Comparison of ENCODE assay signal across 12 cellular contexts in the genomic region with DNA sequence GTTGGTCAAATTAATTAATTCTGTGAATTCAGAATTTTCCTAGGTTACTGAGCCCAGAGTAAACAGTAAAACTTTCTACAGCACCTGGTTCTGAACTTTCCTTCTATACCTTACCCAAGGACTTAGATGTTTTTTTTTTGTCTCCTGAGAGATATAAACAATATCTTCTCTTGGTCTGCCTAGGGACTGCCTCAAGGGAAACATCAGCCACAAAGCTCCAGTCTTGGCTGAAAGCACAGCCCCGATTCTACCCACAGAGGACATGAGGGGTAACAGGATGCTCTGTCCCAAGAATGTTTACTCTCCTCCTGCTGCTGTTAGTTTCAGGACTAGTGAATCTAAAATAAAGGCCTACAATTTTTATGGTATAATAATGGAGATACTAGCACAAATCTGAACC. TPM values are rescaled to one million over a fixed set of nuclear protein-coding genes. Genes with fewer than 3 reads are reported as not detected.
"Had no signal": no experiment of that assay in that cellular context is flagged by ENCODE, and none has a peak within 500 bp of the region (broad histone marks: within the 10 kb centered on the region; RNA-seq: fewer than 3 reads in every experiment).

No MANE protein-coding gene starts in this region.

- H3K4me2 ChIP-seq: GM23338 had no signal

- H3K27ac ChIP-seq: GM23248 had no signal

- H3K9ac ChIP-seq: GM23248 had no signal

- H3K4me3 ChIP-seq: GM23248, GM23338, HAP-1 had no signal

- H2AFZ ChIP-seq: GM23248, GM23338 had no signal

- FAIRE-seq: H1, H54 had no signal

- DNase-seq: GM23248, GOT3, H7, H9, HCEC 1CT, HFFc6 had no signal

- ATAC-seq: GM23338, HCT116 had no signal

- H3K36me3 ChIP-seq: HAP-1 had no signal

RNA-seq across cellular contexts. Expression of gene CNMD, which starts 14.3 kb away (rescaled TPM):
- total RNA-seq: GM23248, H4, HFFc6 had no signal
- polyA plus RNA-seq: GM23248 had no signal
